ENCODE assay signal across 13 cellular contexts in genomic region chr11:126336646-126337045, GRCh38. TPM values are rescaled to one million over a fixed set of nuclear protein-coding genes. Genes with fewer than 3 reads are reported as not detected.
DNase-seq lines count a peak whose midpoint lies in the region; ATAC-seq and TF ChIP-seq lines count a peak whose summit lies in the region.
"Had no signal": no experiment of that assay in that cellular context is flagged by ENCODE, and none has a peak within 500 bp of the region (broad histone marks: within the 10 kb centered on the region; RNA-seq: fewer than 3 reads in every experiment).

No MANE protein-coding gene starts in this region.

- DNase-seq in stimulated activated naive CD8-positive, alpha-beta T cell treated with anti-CD3 and anti-CD28 coated beads, Interleukin-15, amount 100 ng/mL, for 72 hours: no peak
- DNase-seq in stimulated activated naive CD8-positive, alpha-beta T cell treated with anti-CD3 and anti-CD28 coated beads, Interleukin-15, Interleukin-2, amounts not matched to agents 100 U/mL and 50 U/mL, for 24 hours: no peak
- no peak for DNase-seq in activated CD8-positive, alpha-beta T cell treated with anti-CD3 and anti-CD28 coated beads for 36 hours
- DNase-seq in memory B cell (ENCODE audit: low spot score in 2 of 2) (no peak), NCI-H2107 treated with DMSO at 0.1 percent for 48 hours (lab: John Stamatoyannopoulos, UW; ENCODE audit: unreplicated experiment) (no peak), NCI-H446 treated with DMSO at 0.1 percent for 48 hours (lab: John Stamatoyannopoulos, UW) (no peak)
- DNase-seq in effector CD4-positive, alpha-beta T cell: no peak
- DNase-seq: activated T-cell treated with anti-CD3 and anti-CD28 coated beads, Interleukin-2, amount 50 U/mL, for 1 hour; C1 segment of cervical spinal cord; kidney glomerular epithelial cell; NCI-H187 treated with DMSO at 0.1 percent for 48 hours; thyroid gland had no signal

- H3K27ac Mint-ChIP-seq in stimulated activated naive CD8-positive, alpha-beta T cell treated with anti-CD3 and anti-CD28 coated beads, Interleukin-15, amount 100 ng/mL, for 72 hours: peak overlapping the region; percentile 52 to 60
- peak overlapping the region; percentile 31 for H3K27ac Mint-ChIP-seq in activated CD8-positive, alpha-beta T cell treated with anti-CD3 and anti-CD28 coated beads for 36 hours
- peak overlapping the region; percentile 63 for H3K27ac Mint-ChIP-seq in memory B cell

- H3K27me3 Mint-ChIP-seq in stimulated activated naive CD8-positive, alpha-beta T cell treated with anti-CD3 and anti-CD28 coated beads, Interleukin-15, amount 100 ng/mL, for 72 hours: no peaks in the 10 kb centered on the region
- no peaks in the 10 kb centered on the region for H3K27me3 Mint-ChIP-seq in activated CD8-positive, alpha-beta T cell treated with anti-CD3 and anti-CD28 coated beads for 36 hours
- no peaks in the 10 kb centered on the region for H3K27me3 Mint-ChIP-seq in memory B cell

- POLR2A ChIA-PET in activated CD8-positive, alpha-beta T cell treated with anti-CD3 and anti-CD28 coated beads for 36 hours (lab: Charles Lee): interaction anchor here (3.0 kb wide), 1 partner anchor 19 kb away, joined by 12 read pairs; no protein-coding TSS in a partner anchor

- intact Hi-C loops in activated CD8-positive, alpha-beta T cell treated with anti-CD3 and anti-CD28 coated beads for 36 hours (cut with micrococcal nuclease): no loop called here

- H3K4me1 Mint-ChIP-seq in stimulated activated naive CD8-positive, alpha-beta T cell treated with anti-CD3 and anti-CD28 coated beads, Interleukin-15, amount 100 ng/mL, for 72 hours: peaks cover 16% of the 10 kb centered on the region
- peaks cover 13% of the 10 kb centered on the region for H3K4me1 Mint-ChIP-seq in activated CD8-positive, alpha-beta T cell treated with anti-CD3 and anti-CD28 coated beads for 36 hours (ENCODE audit: low read depth)
- H3K4me1 Mint-ChIP-seq in memory B cell: peaks cover 6% of the 10 kb centered on the region

- CTCF ChIA-PET in activated CD8-positive, alpha-beta T cell treated with anti-CD3 and anti-CD28 coated beads for 36 hours (lab: Charles Lee): no interaction called here

- no peak for TF ChIP-seq CTCF in activated CD8-positive, alpha-beta T cell treated with anti-CD3 and anti-CD28 coated beads for 36 hours (IDR thresholded peaks at IDR 0.05)

- peaks cover 8% of the 10 kb centered on the region for H3K36me3 Mint-ChIP-seq in activated CD8-positive, alpha-beta T cell treated with anti-CD3 and anti-CD28 coated beads for 36 hours (ENCODE audit: low read depth)
- H3K36me3 Mint-ChIP-seq in memory B cell: peaks cover 40% of the 10 kb centered on the region

- no peak overlapping the region for H3K4me3 Mint-ChIP-seq in stimulated activated naive CD8-positive, alpha-beta T cell treated with anti-CD3 and anti-CD28 coated beads, Interleukin-15, amount 100 ng/mL, for 72 hours
- no peak overlapping the region for H3K4me3 Mint-ChIP-seq in activated CD8-positive, alpha-beta T cell treated with anti-CD3 and anti-CD28 coated beads for 36 hours
- H3K4me3 Mint-ChIP-seq in memory B cell: no peak overlapping the region

- H3K9me3 Mint-ChIP-seq in stimulated activated naive CD8-positive, alpha-beta T cell treated with anti-CD3 and anti-CD28 coated beads, Interleukin-15, amount 100 ng/mL, for 72 hours: no peaks in the 10 kb centered on the region
- no peaks in the 10 kb centered on the region for H3K9me3 Mint-ChIP-seq in activated CD8-positive, alpha-beta T cell treated with anti-CD3 and anti-CD28 coated beads for 36 hours
- H3K9me3 Mint-ChIP-seq in memory B cell: no peaks in the 10 kb centered on the region

- no peak for ATAC-seq in stimulated activated naive CD8-positive, alpha-beta T cell treated with anti-CD3 and anti-CD28 coated beads, Interleukin-15, amount 100 ng/mL, for 72 hours
- ATAC-seq in stimulated activated naive CD8-positive, alpha-beta T cell treated with anti-CD3 and anti-CD28 coated beads, Interleukin-15, Interleukin-2, amounts not matched to agents 100 U/mL and 50 U/mL, for 24 hours: no peak
- no peak for ATAC-seq in activated CD8-positive, alpha-beta T cell treated with anti-CD3 and anti-CD28 coated beads for 36 hours
- no peak for ATAC-seq in memory B cell (ENCODE audit: low read depth)
- no peak for ATAC-seq in GM21737 (IDR thresholded peaks at IDR 0.05; ENCODE audit: unreplicated experiment)

RNA-seq across cellular contexts. Expression of gene ST3GAL4, which starts 18.8 kb away (rescaled TPM):
- 10 to 100 TPM; 10.7 to 11.7 TPM for total RNA-seq in activated CD8-positive, alpha-beta T cell treated with anti-CD3 and anti-CD28 coated beads for 36 hours

RNA-seq across cellular contexts. Expression of gene DCPS, which starts 32.8 kb away (rescaled TPM):
- total RNA-seq in activated CD8-positive, alpha-beta T cell treated with anti-CD3 and anti-CD28 coated beads for 36 hours: 10 to 100 TPM; 17.2 to 18.8 TPM

RNA-seq across cellular contexts. Expression of gene TIRAP, which starts 53.8 kb away (rescaled TPM):
- 1 to 10 TPM; 4.6 to 4.9 TPM for total RNA-seq in activated CD8-positive, alpha-beta T cell treated with anti-CD3 and anti-CD28 coated beads for 36 hours
